Comparison of ENCODE assay signal across 14 cellular contexts in the genomic region with DNA sequence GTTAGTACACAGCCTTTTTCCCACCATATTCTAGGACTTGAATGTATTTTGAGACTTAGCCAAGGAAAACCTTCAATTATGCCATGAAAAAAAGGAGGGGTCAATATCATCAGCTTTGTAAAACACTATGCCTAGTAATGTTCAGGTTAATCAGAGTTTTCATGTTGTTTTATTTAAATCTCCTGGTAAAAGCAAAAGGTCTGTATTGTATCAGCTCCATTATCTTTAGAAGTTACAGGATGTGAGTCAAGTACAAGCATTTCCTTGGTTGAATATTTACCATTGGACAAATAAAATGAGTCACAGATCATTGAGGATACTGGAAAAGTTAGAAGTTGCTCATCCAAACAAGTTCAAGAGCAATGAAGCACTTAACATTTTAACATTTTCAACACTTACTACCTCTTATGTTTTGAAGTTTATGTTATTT.
DNase-seq lines count a peak whose midpoint lies in the region; ATAC-seq and TF ChIP-seq lines count a peak whose summit lies in the region.
"Had no signal": no experiment of that assay in that cellular context is flagged by ENCODE, and none has a peak within 500 bp of the region (broad histone marks: within the 10 kb centered on the region; RNA-seq: fewer than 3 reads in every experiment).

No MANE protein-coding gene starts in this region.

- intact Hi-C loops in mucosa of descending colon (cut with DNase I, micrococcal nuclease) = no loop called here

- H3K36me3 ChIP-seq in Peyer's patch (no peaks in the 10 kb centered on the region), mucosa of descending colon (ENCODE audit: low read depth) (no peaks in the 10 kb centered on the region)

- no peak for TF ChIP-seq CTCF in Peyer's patch (IDR thresholded peaks at IDR 0.05)
- TF ChIP-seq CTCF in epithelial cell of proximal tubule (conservative IDR thresholded peaks at IDR 0.05; ENCODE audit: low read depth, low read length) = no peak
- TF ChIP-seq CTCF in mucosa of descending colon (IDR thresholded peaks at IDR 0.05) = no peak

- H3K27ac ChIP-seq in Peyer's patch = peak overlapping the region in 3 of 4 donors; percentile 4 to 83 (median 64)

- DNase-seq in DMS53 (lab: John Stamatoyannopoulos, UW) (peak; percentile 96), Peyer's patch (no peak), epithelial cell of proximal tubule (ENCODE audit: low read depth) (peak; percentile 97), mucosa of descending colon (no peak), NCI-H2227 (lab: John Stamatoyannopoulos, UW; ENCODE audit: unreplicated experiment) (no peak), NCI-H1105 treated with DMSO at 0.1 percent for 48 hours (lab: John Stamatoyannopoulos, UW) (no peak), NCI-H524 treated with DMSO at 0.1 percent for 48 hours (lab: John Stamatoyannopoulos, UW) (no peak)
- DNase-seq: activated CD8-positive, alpha-beta memory T cell treated with anti-CD3 and anti-CD28 coated beads for 24 hours; CD8-positive, alpha-beta memory T cell; gastrocnemius medialis; KG1; T-cell had no signal

- H3K4me1 ChIP-seq in Peyer's patch = peaks cover 0 to 15% (median 0%) of the 10 kb centered on the region in 4 donors
- H3K4me1 ChIP-seq in mucosa of descending colon (ENCODE audit: low read depth) = peaks cover 6% of the 10 kb centered on the region

- H3K9me3 ChIP-seq in Peyer's patch (no peaks in the 10 kb centered on the region), mucosa of descending colon (no peaks in the 10 kb centered on the region)
- H3K9me3 ChIP-seq: gastrocnemius medialis had no signal

- TF ChIP-seq POLR2A in Peyer's patch (IDR thresholded peaks at IDR 0.05) = no peak

- H3K4me3 ChIP-seq in Peyer's patch = no peak overlapping the region
- no peak overlapping the region for H3K4me3 ChIP-seq in epithelial cell of proximal tubule (ENCODE audit: low read depth, low read length)
- no peak overlapping the region for H3K4me3 ChIP-seq in mucosa of descending colon
- H3K4me3 ChIP-seq: gastrocnemius medialis had no signal

- no peaks in the 10 kb centered on the region for H3K27me3 ChIP-seq in Peyer's patch
- H3K27me3 ChIP-seq: gastrocnemius medialis had no signal

- peak; percentile 89 for ATAC-seq in mucosa of descending colon
- ATAC-seq in GM18868 (IDR thresholded peaks at IDR 0.05; ENCODE audit: unreplicated experiment) = no peak
- ATAC-seq: gastrocnemius medialis; natural killer cell treated with Interleukin-12 subunit alpha and Interleukin-12 subunit beta and Interleukin-15 and Interleukin-18, amount 100 ng/mL, for 72 hours; T-cell had no signal

Comparison
In these comparisons a context has a peak if more than half of its experiments do, and no peak if none do; other contexts are left out.
1. DNase-seq: peak in DMS53 (single experiment) and epithelial cell of proximal tubule (single experiment); none in Peyer's patch (0 of 3), mucosa of descending colon (0 of 3), NCI-H2227 (single experiment), NCI-H1105 treated with DMSO at 0.1 percent for 48 hours (single experiment) and NCI-H524 treated with DMSO at 0.1 percent for 48 hours (single experiment).